ENCODE assay signal across 8 cellular contexts in the genomic region with DNA sequence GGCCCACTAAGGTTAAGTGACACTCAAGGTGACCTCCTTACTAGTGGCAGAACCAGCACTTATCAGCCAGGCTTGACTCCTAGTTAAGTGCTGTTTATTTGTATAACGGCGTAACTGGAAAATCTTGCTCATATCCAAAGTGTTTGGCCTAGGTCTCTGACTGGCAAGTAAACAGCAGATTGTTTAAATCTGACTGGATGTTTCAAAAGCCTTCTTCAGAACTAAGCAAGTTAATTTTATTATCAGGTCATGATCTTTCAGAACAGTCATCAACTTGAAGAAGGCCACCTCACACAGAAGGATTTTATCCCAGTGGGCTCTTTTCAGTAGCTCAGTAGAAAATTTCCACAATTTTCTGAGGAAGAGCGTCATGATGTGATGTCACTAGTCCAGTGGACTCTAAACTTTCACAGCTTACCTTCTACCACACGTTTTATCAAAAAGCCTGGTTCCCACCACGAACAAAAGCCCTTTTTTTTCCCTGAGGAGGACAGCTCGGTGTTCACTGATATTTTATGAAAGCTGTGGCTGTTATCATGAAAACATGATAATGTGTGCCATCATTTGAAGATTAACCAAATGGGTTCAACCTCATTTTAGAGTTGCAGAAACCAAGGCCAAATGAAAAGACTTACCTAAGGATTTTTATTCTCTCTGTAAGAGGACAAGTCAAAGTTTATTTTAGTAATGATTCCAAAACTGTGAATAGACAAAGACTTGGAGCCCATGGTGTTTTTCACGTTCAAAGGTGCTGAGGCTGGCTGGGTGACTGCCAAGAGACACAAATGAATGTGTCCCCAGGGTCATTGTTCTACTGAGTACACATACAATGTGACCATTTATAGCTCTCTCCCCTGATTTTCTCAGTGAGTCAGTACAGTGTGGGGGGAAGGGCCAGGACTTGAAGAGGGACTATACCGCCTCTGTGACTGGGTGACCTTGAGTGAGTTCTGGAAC. TPM values are rescaled to one million over a fixed set of nuclear protein-coding genes. Genes with fewer than 3 reads are reported as not detected.
DNase-seq lines count a peak whose midpoint lies in the region; ATAC-seq and TF ChIP-seq lines count a peak whose summit lies in the region.

No MANE protein-coding gene starts in this region.

- TF ChIP-seq EP300 in transverse colon (IDR thresholded peaks at IDR 0.05; ENCODE audit: low read depth), result no peak

- peaks cover 7% of the 10 kb centered on the region for H3K27me3 Mint-ChIP-seq in activated naive CD4-positive, alpha-beta T cell treated with anti-CD3 and anti-CD28 coated beads, Interleukin-2, amount 10 ng/mL, durations not matched to agents 7 days and 5 days

- H3K4me3 ChIP-seq in transverse colon, result no peak overlapping the region

- no peak overlapping the region for H3K4me3 Mint-ChIP-seq in activated naive CD4-positive, alpha-beta T cell treated with anti-CD3 and anti-CD28 coated beads, Interleukin-2, amount 10 ng/mL, durations not matched to agents 7 days and 5 days

- no peaks in the 10 kb centered on the region for H3K36me3 ChIP-seq in transverse colon

- intact Hi-C loops in transverse colon (cut with DNase I; ENCODE audit: low total_unique reads), result no loop called here

- H3K27me3 ChIP-seq in transverse colon, result no peaks in the 10 kb centered on the region

- H3K4me1 ChIP-seq in transverse colon, result peaks cover 0 to 13% (median 4%) of the 10 kb centered on the region in 4 donors

- H3K27ac Mint-ChIP-seq in activated naive CD4-positive, alpha-beta T cell treated with anti-CD3 and anti-CD28 coated beads, Interleukin-2, amount 10 ng/mL, durations not matched to agents 7 days and 5 days, result no peak overlapping the region

- H3K27ac ChIP-seq in transverse colon, result peak overlapping the region; percentile 25 to 60 (median 45)

- no peaks in the 10 kb centered on the region for H3K4me1 Mint-ChIP-seq in activated naive CD4-positive, alpha-beta T cell treated with anti-CD3 and anti-CD28 coated beads, Interleukin-2, amount 10 ng/mL, durations not matched to agents 7 days and 5 days

- no peak for TF ChIP-seq CTCF in transverse colon (IDR thresholded peaks at IDR 0.05)

- no peaks in the 10 kb centered on the region for H3K9me3 ChIP-seq in transverse colon

- H3K9me3 Mint-ChIP-seq in activated naive CD4-positive, alpha-beta T cell treated with anti-CD3 and anti-CD28 coated beads, Interleukin-2, amount 10 ng/mL, durations not matched to agents 7 days and 5 days, result no peaks in the 10 kb centered on the region

- TF ChIP-seq POLR2A in transverse colon (IDR thresholded peaks at IDR 0.05), result no peak

- CTCF ChIA-PET in activated naive CD4-positive, alpha-beta T cell treated with anti-CD3 and anti-CD28 coated beads, Interleukin-2, amount 10 ng/mL, durations not matched to agents 7 days and 5 days (lab: Charles Lee), result interaction anchor here (1.1 kb wide), 1 partner anchor 39 kb away, joined by 3 read pairs; no protein-coding TSS in a partner anchor

- in situ Hi-C loops in transverse colon (cut with MboI; ENCODE audit: low pct_ligation_motif_present in 1 of 4, low pct_unique_long_range_greater_than_20kb in 1 of 4, low sequenced_read_pairs in 3 of 4), result no loop called here

- no peaks in the 10 kb centered on the region for H3K36me3 Mint-ChIP-seq in activated naive CD4-positive, alpha-beta T cell treated with anti-CD3 and anti-CD28 coated beads, Interleukin-2, amount 10 ng/mL, durations not matched to agents 7 days and 5 days

- 32 to 36% methylated on average over 5 to 8 of the region's 8 CpGs for WGBS in transverse colon (ENCODE audit: low coverage in 1 of 2), 2 donors

- ATAC-seq in HG03520 (IDR thresholded peaks at IDR 0.05; ENCODE audit: unreplicated experiment), result no peak

- DNase-seq in NCI-H1048 (lab: John Stamatoyannopoulos, UW) (peak; percentile 67), amygdala (lab: John Stamatoyannopoulos, UW) (peak in 35 of 56 donors; percentile 9 to 84 (median 49)), islet precursor cell (peak; percentile 62), transverse colon (peak; percentile 74), T-helper 1 cell (no peak)
- DNase-seq in activated CD4-positive, alpha-beta T cell treated with anti-CD3 and anti-CD28 coated beads for 1 hour, result no peak
- no peak for DNase-seq in activated naive CD4-positive, alpha-beta T cell treated with anti-CD3 and anti-CD28 coated beads, Interleukin-2, amount 10 ng/mL, durations not matched to agents 7 days and 5 days

RNA-seq across cellular contexts. Expression of a gene that starts 9.1 kb away (rescaled TPM):
- total RNA-seq in transverse colon, result 1 to 10 TPM in 2 of 4 donors, not detected in 2; 1.4 to 1.8 TPM

Comparison
In these comparisons a context has a peak if more than half of its experiments do, and no peak if none do; other contexts are left out.
1. DNase-seq: peak in NCI-H1048 (single experiment), amygdala (35 of 56), islet precursor cell (single experiment) and transverse colon (single experiment); none in activated CD4-positive, alpha-beta T cell treated with anti-CD3 and anti-CD28 coated beads for 1 hour (single experiment), T-helper 1 cell (0 of 5) and activated naive CD4-positive, alpha-beta T cell treated with anti-CD3 and anti-CD28 coated beads, Interleukin-2, amount 10 ng/mL, durations not matched to agents 7 days and 5 days (single experiment).